21 cellular contexts compared by ENCODE assay signal in the genomic region with DNA sequence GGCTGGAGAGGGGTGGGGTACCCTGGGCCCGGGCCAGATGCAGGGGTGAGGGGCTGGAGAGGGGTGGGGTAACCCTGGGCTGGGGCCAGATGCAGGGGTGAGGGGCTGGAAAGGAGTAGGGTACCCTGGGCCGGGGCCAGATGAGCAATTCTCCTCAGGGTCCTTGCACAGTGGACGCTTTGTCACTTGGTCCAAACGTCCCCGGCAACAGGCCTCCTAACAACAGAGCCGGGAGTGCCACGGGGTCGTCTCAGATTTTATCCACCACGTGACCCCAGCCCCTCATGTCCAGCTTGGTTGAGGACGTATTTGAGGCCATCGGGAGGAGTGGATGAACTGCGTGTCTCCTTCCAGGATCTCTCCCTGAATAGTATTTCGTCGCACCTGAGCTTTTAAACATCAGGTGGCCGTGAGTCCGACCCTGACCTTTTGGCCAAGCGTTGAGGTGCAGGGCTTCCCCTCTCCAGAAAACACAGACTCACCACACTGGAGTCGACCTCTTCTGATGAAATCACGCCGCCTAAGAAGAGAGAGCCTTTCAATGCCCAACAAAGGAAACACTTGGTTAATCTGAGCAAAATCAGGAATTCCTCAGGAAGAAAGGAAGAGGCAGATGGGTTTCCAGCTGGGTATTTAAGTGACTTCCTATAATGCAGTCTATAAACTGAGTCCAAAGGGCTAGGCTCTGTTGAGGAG. TPM values are rescaled to one million over a fixed set of nuclear protein-coding genes. Genes with fewer than 3 reads are reported as not detected.
"Had no signal": no experiment of that assay in that cellular context is flagged by ENCODE, and none has a peak within 500 bp of the region (broad histone marks: within the 10 kb centered on the region; RNA-seq: fewer than 3 reads in every experiment).

No MANE protein-coding gene starts in this region.

- H3K27me3 ChIP-seq: testis had no signal

- H3K4me3 Mint-ChIP-seq: activated CD4-positive, alpha-beta memory T cell treated with anti-CD3 and anti-CD28 coated beads for 36 hours; activated CD4-positive, alpha-beta T cell treated with anti-CD3 and anti-CD28 coated beads for 36 hours; activated CD8-positive, alpha-beta memory T cell treated with anti-CD3 and anti-CD28 coated beads, Interleukin-2, amount 10 ng/mL, durations not matched to agents 7 days and 5 days; activated naive CD8-positive, alpha-beta T cell treated with anti-CD3 and anti-CD28 coated beads for 36 hours; brain; central memory CD8-positive, alpha-beta T cell; naive thymus-derived CD8-positive, alpha-beta T cell had no signal

- H3K9ac ChIP-seq: SK-N-SH had no signal

- H3K4me1 Mint-ChIP-seq: activated CD4-positive, alpha-beta T cell treated with anti-CD3 and anti-CD28 coated beads for 36 hours; activated CD8-positive, alpha-beta memory T cell treated with anti-CD3 and anti-CD28 coated beads, Interleukin-2, amount 10 ng/mL, durations not matched to agents 7 days and 5 days; activated naive CD8-positive, alpha-beta T cell treated with anti-CD3 and anti-CD28 coated beads for 36 hours; central memory CD8-positive, alpha-beta T cell had no signal

- H3K4me3 ChIP-seq: gastroesophageal sphincter, heart right ventricle, mucosa of descending colon, stomach, testis had no signal

- H3K9me3 ChIP-seq: gastroesophageal sphincter, heart right ventricle, mucosa of descending colon, SK-N-SH, stomach, testis had no signal

- DNase-seq: activated CD4-positive, alpha-beta memory T cell treated with anti-CD3 and anti-CD28 coated beads for 36 hours; activated CD4-positive, alpha-beta T cell treated with anti-CD3 and anti-CD28 coated beads for 36 hours; activated CD8-positive, alpha-beta memory T cell treated with anti-CD3 and anti-CD28 coated beads, Interleukin-2, amount 10 ng/mL, durations not matched to agents 7 days and 5 days; activated gamma-delta T cell treated with Interleukin-2 at 50 U/mL for 16 hours; activated naive CD8-positive, alpha-beta T cell treated with anti-CD3 and anti-CD28 coated beads for 36 hours; activated T-cell treated with anti-CD3 and anti-CD28 coated beads, Interleukin-2, amount 50 U/mL, for 1 hour; cortex of kidney; heart right ventricle; mucosa of descending colon; right cardiac atrium; small intestine; T-helper 1 cell; testis had no signal

- H3K9me3 Mint-ChIP-seq: activated CD4-positive, alpha-beta memory T cell treated with anti-CD3 and anti-CD28 coated beads for 36 hours; activated naive CD8-positive, alpha-beta T cell treated with anti-CD3 and anti-CD28 coated beads for 36 hours; central memory CD8-positive, alpha-beta T cell; naive thymus-derived CD8-positive, alpha-beta T cell had no signal

- H3K27ac ChIP-seq: gastroesophageal sphincter, heart right ventricle, stomach, testis had no signal

- H3K36me3 Mint-ChIP-seq: activated CD4-positive, alpha-beta memory T cell treated with anti-CD3 and anti-CD28 coated beads for 36 hours; activated CD8-positive, alpha-beta memory T cell treated with anti-CD3 and anti-CD28 coated beads, Interleukin-2, amount 10 ng/mL, durations not matched to agents 7 days and 5 days; activated naive CD8-positive, alpha-beta T cell treated with anti-CD3 and anti-CD28 coated beads for 36 hours; brain; naive thymus-derived CD8-positive, alpha-beta T cell had no signal

- ATAC-seq: activated CD4-positive, alpha-beta T cell treated with anti-CD3 and anti-CD28 coated beads for 36 hours; activated CD8-positive, alpha-beta memory T cell treated with anti-CD3 and anti-CD28 coated beads, Interleukin-2, amount 10 ng/mL, durations not matched to agents 7 days and 5 days; gastroesophageal sphincter; heart right ventricle; left colon; mucosa of descending colon; naive thymus-derived CD8-positive, alpha-beta T cell had no signal

- H3K4me1 ChIP-seq: gastroesophageal sphincter, heart right ventricle, testis had no signal

- H3K27ac Mint-ChIP-seq: activated CD4-positive, alpha-beta memory T cell treated with anti-CD3 and anti-CD28 coated beads for 36 hours; activated CD4-positive, alpha-beta T cell treated with anti-CD3 and anti-CD28 coated beads for 36 hours; activated CD8-positive, alpha-beta memory T cell treated with anti-CD3 and anti-CD28 coated beads, Interleukin-2, amount 10 ng/mL, durations not matched to agents 7 days and 5 days; activated naive CD8-positive, alpha-beta T cell treated with anti-CD3 and anti-CD28 coated beads for 36 hours had no signal

- H3K36me3 ChIP-seq: gastroesophageal sphincter, heart right ventricle, stomach had no signal

RNA-seq across cellular contexts. Expression of a gene that starts 12.8 kb away (rescaled TPM):
- total RNA-seq: activated CD4-positive, alpha-beta memory T cell treated with anti-CD3 and anti-CD28 coated beads for 36 hours; activated CD8-positive, alpha-beta memory T cell treated with anti-CD3 and anti-CD28 coated beads, Interleukin-2, amount 10 ng/mL, durations not matched to agents 7 days and 5 days; activated naive CD8-positive, alpha-beta T cell treated with anti-CD3 and anti-CD28 coated beads for 36 hours; naive thymus-derived CD8-positive, alpha-beta T cell had no signal

RNA-seq across cellular contexts. Expression of a gene that starts 16.7 kb away (rescaled TPM):
- total RNA-seq: left colon, right cardiac atrium had no signal

RNA-seq across cellular contexts. Expression of a gene that starts 31.2 kb away (rescaled TPM):
- total RNA-seq: activated CD4-positive, alpha-beta memory T cell treated with anti-CD3 and anti-CD28 coated beads for 36 hours; activated CD4-positive, alpha-beta T cell treated with anti-CD3 and anti-CD28 coated beads for 36 hours; activated CD8-positive, alpha-beta memory T cell treated with anti-CD3 and anti-CD28 coated beads, Interleukin-2, amount 10 ng/mL, durations not matched to agents 7 days and 5 days; activated naive CD8-positive, alpha-beta T cell treated with anti-CD3 and anti-CD28 coated beads for 36 hours; gastroesophageal sphincter; left colon; mammary epithelial cell; naive thymus-derived CD8-positive, alpha-beta T cell; right cardiac atrium; stomach had no signal
